ENCODE assay signal across 2 cellular contexts in genomic region chr12:121872546-121873223, GRCh38.
A peak's percentile ranks its signal among the peaks of the same experiment; 100 is the strongest.
TF ChIP-seq lines count a peak whose summit lies in the region.

No MANE protein-coding gene starts in this region.

TF ChIP-seq in HepG2, 621 proteins besides CTCF, POLR2A, EP300 and RAD21:
- TF ChIP-seq ZSCAN12 (CRISPR knock-in tag; IDR thresholded peaks at IDR 0.05) (no peak), NFYB (CRISPR knock-in tag; IDR thresholded peaks at IDR 0.05) (peak; percentile 38; the same call in 1 of the 2 replicates), ZSCAN31 (CRISPR knock-in tag; IDR thresholded peaks at IDR 0.05; ENCODE audit: low read depth) (no peak), NFYC (CRISPR knock-in tag; IDR thresholded peaks at IDR 0.05) (peak; percentile 19; the same call in 1 of the 2 replicates), SAFB2 (CRISPR knock-in tag; IDR thresholded peaks at IDR 0.05; ENCODE audit: borderline replicate concordance, low read depth) (no peak)
- TF ChIP-seq, protein P1, sequence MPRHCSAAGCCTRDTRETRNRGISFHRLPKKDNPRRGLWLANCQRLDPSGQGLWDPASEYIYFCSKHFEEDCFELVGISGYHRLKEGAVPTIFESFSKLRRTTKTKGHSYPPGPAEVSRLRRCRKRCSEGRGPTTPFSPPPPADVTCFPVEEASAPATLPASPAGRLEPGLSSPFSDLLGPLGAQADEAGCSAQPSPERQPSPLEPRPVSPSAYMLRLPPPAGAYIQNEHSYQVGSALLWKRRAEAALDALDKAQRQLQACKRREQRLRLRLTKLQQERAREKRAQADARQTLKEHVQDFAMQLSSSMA (CRISPR knock-in tag; IDR thresholded peaks at IDR 0.05) = no peak
- TF ChIP-seq, protein P2, sequence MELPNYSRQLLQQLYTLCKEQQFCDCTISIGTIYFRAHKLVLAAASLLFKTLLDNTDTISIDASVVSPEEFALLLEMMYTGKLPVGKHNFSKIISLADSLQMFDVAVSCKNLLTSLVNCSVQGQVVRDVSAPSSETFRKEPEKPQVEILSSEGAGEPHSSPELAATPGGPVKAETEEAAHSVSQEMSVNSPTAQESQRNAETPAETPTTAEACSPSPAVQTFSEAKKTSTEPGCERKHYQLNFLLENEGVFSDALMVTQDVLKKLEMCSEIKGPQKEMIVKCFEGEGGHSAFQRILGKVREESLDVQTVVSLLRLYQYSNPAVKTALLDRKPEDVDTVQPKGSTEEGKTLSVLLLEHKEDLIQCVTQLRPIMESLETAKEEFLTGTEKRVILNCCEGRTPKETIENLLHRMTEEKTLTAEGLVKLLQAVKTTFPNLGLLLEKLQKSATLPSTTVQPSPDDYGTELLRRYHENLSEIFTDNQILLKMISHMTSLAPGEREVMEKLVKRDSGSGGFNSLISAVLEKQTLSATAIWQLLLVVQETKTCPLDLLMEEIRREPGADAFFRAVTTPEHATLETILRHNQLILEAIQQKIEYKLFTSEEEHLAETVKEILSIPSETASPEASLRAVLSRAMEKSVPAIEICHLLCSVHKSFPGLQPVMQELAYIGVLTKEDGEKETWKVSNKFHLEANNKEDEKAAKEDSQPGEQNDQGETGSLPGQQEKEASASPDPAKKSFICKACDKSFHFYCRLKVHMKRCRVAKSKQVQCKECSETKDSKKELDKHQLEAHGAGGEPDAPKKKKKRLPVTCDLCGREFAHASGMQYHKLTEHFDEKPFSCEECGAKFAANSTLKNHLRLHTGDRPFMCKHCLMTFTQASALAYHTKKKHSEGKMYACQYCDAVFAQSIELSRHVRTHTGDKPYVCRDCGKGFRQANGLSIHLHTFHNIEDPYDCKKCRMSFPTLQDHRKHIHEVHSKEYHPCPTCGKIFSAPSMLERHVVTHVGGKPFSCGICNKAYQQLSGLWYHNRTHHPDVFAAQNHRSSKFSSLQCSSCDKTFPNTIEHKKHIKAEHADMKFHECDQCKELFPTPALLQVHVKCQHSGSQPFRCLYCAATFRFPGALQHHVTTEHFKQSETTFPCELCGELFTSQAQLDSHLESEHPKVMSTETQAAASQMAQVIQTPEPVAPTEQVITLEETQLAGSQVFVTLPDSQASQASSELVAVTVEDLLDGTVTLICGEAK (IDR thresholded peaks at IDR 0.05) = no peak
- TF ChIP-seq, protein P2 (CRISPR knock-in tag; IDR thresholded peaks at IDR 0.05) = no peak
- TF ChIP-seq, protein P3, sequence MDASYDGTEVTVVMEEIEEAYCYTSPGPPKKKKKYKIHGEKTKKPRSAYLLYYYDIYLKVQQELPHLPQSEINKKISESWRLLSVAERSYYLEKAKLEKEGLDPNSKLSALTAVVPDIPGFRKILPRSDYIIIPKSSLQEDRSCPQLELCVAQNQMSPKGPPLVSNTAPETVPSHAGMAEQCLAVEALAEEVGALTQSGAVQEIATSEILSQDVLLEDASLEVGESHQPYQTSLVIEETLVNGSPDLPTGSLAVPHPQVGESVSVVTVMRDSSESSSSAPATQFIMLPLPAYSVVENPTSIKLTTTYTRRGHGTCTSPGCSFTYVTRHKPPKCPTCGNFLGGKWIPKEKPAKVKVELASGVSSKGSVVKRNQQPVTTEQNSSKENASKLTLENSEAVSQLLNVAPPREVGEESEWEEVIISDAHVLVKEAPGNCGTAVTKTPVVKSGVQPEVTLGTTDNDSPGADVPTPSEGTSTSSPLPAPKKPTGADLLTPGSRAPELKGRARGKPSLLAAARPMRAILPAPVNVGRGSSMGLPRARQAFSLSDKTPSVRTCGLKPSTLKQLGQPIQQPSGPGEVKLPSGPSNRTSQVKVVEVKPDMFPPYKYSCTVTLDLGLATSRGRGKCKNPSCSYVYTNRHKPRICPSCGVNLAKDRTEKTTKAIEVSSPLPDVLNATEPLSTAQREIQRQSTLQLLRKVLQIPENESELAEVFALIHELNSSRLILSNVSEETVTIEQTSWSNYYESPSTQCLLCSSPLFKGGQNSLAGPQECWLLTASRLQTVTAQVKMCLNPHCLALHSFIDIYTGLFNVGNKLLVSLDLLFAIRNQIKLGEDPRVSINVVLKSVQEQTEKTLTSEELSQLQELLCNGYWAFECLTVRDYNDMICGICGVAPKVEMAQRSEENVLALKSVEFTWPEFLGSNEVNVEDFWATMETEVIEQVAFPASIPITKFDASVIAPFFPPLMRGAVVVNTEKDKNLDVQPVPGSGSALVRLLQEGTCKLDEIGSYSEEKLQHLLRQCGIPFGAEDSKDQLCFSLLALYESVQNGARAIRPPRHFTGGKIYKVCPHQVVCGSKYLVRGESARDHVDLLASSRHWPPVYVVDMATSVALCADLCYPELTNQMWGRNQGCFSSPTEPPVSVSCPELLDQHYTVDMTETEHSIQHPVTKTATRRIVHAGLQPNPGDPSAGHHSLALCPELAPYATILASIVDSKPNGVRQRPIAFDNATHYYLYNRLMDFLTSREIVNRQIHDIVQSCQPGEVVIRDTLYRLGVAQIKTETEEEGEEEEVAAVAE (CRISPR knock-in tag; IDR thresholded peaks at IDR 0.05; ENCODE audit: borderline replicate concordance) = peak; percentile 95

TF ChIP-seq in GM12891, 5 proteins besides CTCF, POLR2A, EP300 and RAD21:
- no peak for TF ChIP-seq PAX5 (IDR thresholded peaks at IDR 0.05; ENCODE audit: insufficient read depth, low read length, severe bottlenecking)
- TF ChIP-seq TAF1 (IDR thresholded peaks at IDR 0.05; ENCODE audit: low read depth, low read length) = no peak
- no peak for TF ChIP-seq POLR2AphosphoS5 (IDR thresholded peaks at IDR 0.05; ENCODE audit: low read depth, low read length)
- TF ChIP-seq POU2F2 (IDR thresholded peaks at IDR 0.05; ENCODE audit: low read depth, low read length) = no peak
- no peak for TF ChIP-seq SPI1 (IDR thresholded peaks at IDR 0.05; ENCODE audit: low read depth, low read length)
